Comparison of ENCODE assay signal across 21 cellular contexts in the genomic region with DNA sequence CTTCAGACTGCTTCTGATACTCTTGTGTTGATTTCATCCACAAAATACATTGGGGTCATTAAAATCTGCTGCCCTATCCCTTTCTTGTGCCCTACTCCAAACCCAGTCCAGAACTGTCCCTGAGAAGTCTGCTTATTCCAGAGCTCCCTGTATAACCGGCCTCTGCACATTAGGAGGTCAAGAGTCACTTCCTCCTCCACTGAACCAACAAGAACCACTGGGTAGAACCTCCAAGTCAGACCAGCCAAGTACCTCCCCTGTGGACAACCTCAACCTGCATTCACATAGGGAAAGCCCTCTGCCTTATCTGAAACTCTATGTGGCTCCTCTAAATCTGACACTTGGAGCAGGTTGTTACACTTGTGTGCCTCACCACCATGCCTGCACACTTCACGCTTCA. TPM values are rescaled to one million over a fixed set of nuclear protein-coding genes. Genes with fewer than 3 reads are reported as not detected.
A peak's percentile ranks its signal among the peaks of the same experiment; 100 is the strongest.
DNase-seq lines count a peak whose midpoint lies in the region; ATAC-seq and TF ChIP-seq lines count a peak whose summit lies in the region.
"Had no signal": no experiment of that assay in that cellular context is flagged by ENCODE, and none has a peak within 500 bp of the region (broad histone marks: within the 10 kb centered on the region; RNA-seq: fewer than 3 reads in every experiment).

No MANE protein-coding gene starts in this region.

- H3K9me3 Mint-ChIP-seq in MCF 10A (ENCODE audit: unreplicated experiment), result no peaks in the 10 kb centered on the region
- H3K9me3 Mint-ChIP-seq in natural killer cell, result no peaks in the 10 kb centered on the region
- H3K9me3 Mint-ChIP-seq: activated T-helper 1 cell treated with anti-CD3 and anti-CD28 coated beads, Interleukin-12 subunit alpha, Interleukin-12 subunit beta, Interleukin-2, Interleukin-4 antibody, amounts not matched to agents 30 ng/mL and 10 ng/mL and 1 ng/mL, durations not matched to agents 14 hours and 24 hours and 36 hours; brain; CD14-positive monocyte; stimulated activated memory B cell treated with anti-CD40 and anti-IgM and Interleukin-4, amounts not matched to agents 10 μg/mL and 1 μg/mL and 100 μg/mL, for 72 hours had no signal

- 95% methylated on average over 2 of the region's 2 CpGs for WGBS in mammary epithelial cell (ENCODE audit: low coverage, missing lambda C conversion rate)

- BruUV-seq in MCF 10A (replicated peaks; lab: Mats Ljungman, UMichigan) (no TSS peak), mammary epithelial cell (replicated peaks; lab: Mats Ljungman, UMichigan) (no TSS peak)

- H3K4me1 Mint-ChIP-seq in MCF 10A (ENCODE audit: insufficient read depth, unreplicated experiment) (peaks cover 29% of the 10 kb centered on the region), T-helper 17 cell (peaks cover 24% of the 10 kb centered on the region), natural killer cell (peaks cover 0 to 5% of the 10 kb centered on the region in 2 donors)
- H3K4me1 Mint-ChIP-seq: brain had no signal

- no peak overlapping the region for H3K9ac ChIP-seq in mammary epithelial cell (ENCODE audit: insufficient read depth, low read length)

- H3K36me3 ChIP-seq in mammary epithelial cell (ENCODE audit: insufficient read depth, low read length), result peaks cover 29% of the 10 kb centered on the region
- H3K36me3 ChIP-seq: colonic mucosa had no signal

- no peak overlapping the region for H2AFZ ChIP-seq in mammary epithelial cell (ENCODE audit: low read depth, low read length)

- H4K20me1 ChIP-seq in mammary epithelial cell (ENCODE audit: insufficient read depth, low read length), result no peaks in the 10 kb centered on the region

- intact Hi-C loops in MCF 10A (cut with micrococcal nuclease), result no loop called here
- intact Hi-C loops in mammary epithelial cell (cut with micrococcal nuclease), result loop anchor here (10.0 kb wide), 1 partner anchor 500 kb away; no protein-coding TSS in a partner anchor
- intact Hi-C loops in left colon (cut with DNase I, micrococcal nuclease), result no loop called here
- intact Hi-C loops in natural killer cell (cut with micrococcal nuclease), result no loop called here

- H3K27me3 Mint-ChIP-seq in MCF 10A (ENCODE audit: insufficient read depth, unreplicated experiment), result no peaks in the 10 kb centered on the region
- H3K27me3 Mint-ChIP-seq in T-helper 17 cell, result no peaks in the 10 kb centered on the region
- H3K27me3 Mint-ChIP-seq in natural killer cell (ENCODE audit: low read depth in 2 of 2), result no peaks in the 10 kb centered on the region
- H3K27me3 Mint-ChIP-seq: brain; stimulated activated memory B cell treated with anti-CD40 and anti-IgM and Interleukin-4, amounts not matched to agents 10 μg/mL and 1 μg/mL and 100 μg/mL, for 72 hours had no signal

- H3K4me3 Mint-ChIP-seq in MCF 10A (ENCODE audit: unreplicated experiment) (no peak overlapping the region), T-helper 17 cell (no peak overlapping the region), natural killer cell (no peak overlapping the region)
- H3K4me3 Mint-ChIP-seq: activated T-helper 1 cell treated with anti-CD3 and anti-CD28 coated beads, Interleukin-12 subunit alpha, Interleukin-12 subunit beta, Interleukin-2, Interleukin-4 antibody, amounts not matched to agents 30 ng/mL and 10 ng/mL and 1 ng/mL, durations not matched to agents 14 hours and 24 hours and 36 hours; brain; CD14-positive monocyte; stimulated activated memory B cell treated with anti-CD40 and anti-IgM and Interleukin-4, amounts not matched to agents 10 μg/mL and 1 μg/mL and 100 μg/mL, for 72 hours had no signal

- H3K4me2 ChIP-seq in mammary epithelial cell (ENCODE audit: insufficient read depth, low read depth, low read length), result no peak overlapping the region

- DNase-seq in MCF 10A (ENCODE audit: unreplicated experiment) (no peak), mammary epithelial cell (no peak), T-helper 17 cell (no peak), left colon (no peak), natural killer cell (no peak), GM13976 (ENCODE audit: low spot score) (no peak)
- DNase-seq: colonic mucosa; DMS 273 treated with DMSO at 0.1 percent for 48 hours; KG1; left lung; NCI-H146; NCI-H526; stimulated activated CD4-positive, alpha-beta T cell treated with anti-CD3 and anti-CD28 coated beads, Interleukin-1b, Interleukin-23, amount 100 ng/mL, for 48 hours had no signal

- H3K36me3 Mint-ChIP-seq in MCF 10A (ENCODE audit: insufficient read depth, unreplicated experiment), result peaks cover 98% of the 10 kb centered on the region
- H3K36me3 Mint-ChIP-seq in T-helper 17 cell (ENCODE audit: low read depth), result peaks cover 12% of the 10 kb centered on the region
- no peaks in the 10 kb centered on the region for H3K36me3 Mint-ChIP-seq in natural killer cell

- no peak overlapping the region for H3K4me3 ChIP-seq in mammary epithelial cell (replicated peaks in 1 of 3; ENCODE audit: insufficient read depth in 1 of 3, low read depth in 2 of 3, low read length in 3 of 3)
- H3K4me3 ChIP-seq: colonic mucosa, left lung, thoracic aorta had no signal

- in situ Hi-C loops in mammary epithelial cell (cut with MboI; ENCODE audit: low sequenced_read_pairs in 2 of 2), result no loop called here
- in situ Hi-C loops in GM13976 (cut with MboI; ENCODE audit: low sequenced_read_pairs, unreplicated experiment), result loop anchor here (10.0 kb wide), 1 partner anchor 80 kb away; the partner anchor contains the start of gene VPS4B

- TF ChIP-seq CTCF in MCF 10A (IDR thresholded peaks at IDR 0.05; ENCODE audit: unreplicated experiment) (no peak), mammary epithelial cell (conservative IDR thresholded peaks at IDR 0.05 in 1 of 2, IDR thresholded peaks at IDR 0.05 in 1 of 2; ENCODE audit: extremely low read depth in 1 of 2, insufficient read depth in 1 of 2, low read depth in 1 of 2, low read length in 2 of 2) (no peak), natural killer cell (IDR thresholded peaks at IDR 0.05) (no peak), GM13976 (IDR thresholded peaks at IDR 0.05; ENCODE audit: borderline replicate concordance, control extremely low read depth, extremely low read depth, insufficient read depth, missing control alignments) (no peak)

- peak overlapping the region; percentile 87 for H3K27ac Mint-ChIP-seq in MCF 10A (ENCODE audit: low read depth, unreplicated experiment)
- peak overlapping the region; percentile 90 for H3K27ac Mint-ChIP-seq in T-helper 17 cell
- H3K27ac Mint-ChIP-seq in natural killer cell, result peak overlapping the region in 1 of 2 donors; percentile 1
- H3K27ac Mint-ChIP-seq: activated T-helper 1 cell treated with anti-CD3 and anti-CD28 coated beads, Interleukin-12 subunit alpha, Interleukin-12 subunit beta, Interleukin-2, Interleukin-4 antibody, amounts not matched to agents 30 ng/mL and 10 ng/mL and 1 ng/mL, durations not matched to agents 14 hours and 24 hours and 36 hours; stimulated activated memory B cell treated with anti-CD40 and anti-IgM and Interleukin-4, amounts not matched to agents 10 μg/mL and 1 μg/mL and 100 μg/mL, for 72 hours had no signal

- peaks cover 34% of the 10 kb centered on the region for H3K4me1 ChIP-seq in mammary epithelial cell (ENCODE audit: insufficient read depth, low read length)
- H3K4me1 ChIP-seq: colonic mucosa, left lung had no signal

- no peaks in the 10 kb centered on the region for H3K9me3 ChIP-seq in mammary epithelial cell (replicated peaks; ENCODE audit: insufficient read depth, low read length)
- no peaks in the 10 kb centered on the region for H3K9me3 ChIP-seq in T-helper 17 cell (ENCODE audit: control insufficient read depth, low read length, poor library complexity, severe bottlenecking)
- H3K9me3 ChIP-seq: colonic mucosa, left lung, thoracic aorta had no signal

- H3K79me2 ChIP-seq in mammary epithelial cell (ENCODE audit: insufficient read depth, low read length), result peaks cover 47% of the 10 kb centered on the region

- CTCF ChIA-PET in MCF 10A (lab: Yijun Ruan, JAX), result interaction anchor here (0.9 to 1.7 kb wide), 3 partner anchors 13 to 329 kb away, joined by 3 to 8 read pairs (median 3); no protein-coding TSS in a partner anchor
- CTCF ChIA-PET in mammary epithelial cell (lab: Charles Lee; ENCODE audit: low non-redundant PET), result interaction anchor here (0.6 kb wide), 1 partner anchor 66 kb away, joined by 6 read pairs; no protein-coding TSS in a partner anchor

- POLR2A ChIA-PET in MCF 10A (lab: Yijun Ruan, JAX), result interaction anchor here (0.7 to 4.0 kb wide), 5 partner anchors 8 to 126 kb away, joined by 3 to 30 read pairs (median 9); partner anchors contain the start of gene KDSR

- H3K27ac ChIP-seq in mammary epithelial cell (ENCODE audit: insufficient read depth, low read depth, low read length) (no peak overlapping the region), temporal lobe (ENCODE audit: low read depth, low read length) (peak overlapping the region; percentile 36)
- H3K27ac ChIP-seq: colonic mucosa, left lung, thoracic aorta had no signal

- ATAC-seq in T-helper 17 cell (no peak), left colon (peak; percentile 70), natural killer cell (no peak), GM21367 (IDR thresholded peaks at IDR 0.05; ENCODE audit: unreplicated experiment) (no peak)
- ATAC-seq: activated CD4-positive, CD25-positive, alpha-beta regulatory T cell treated with anti-CD3 and anti-CD28 coated beads, Interleukin-2, amount 50 U/mL, for 24 hours; left lung; stimulated activated memory B cell treated with anti-CD40 and anti-IgM and Interleukin-4, amounts not matched to agents 10 μg/mL and 1 μg/mL and 100 μg/mL, for 72 hours had no signal

- H3K27me3 ChIP-seq in mammary epithelial cell (ENCODE audit: insufficient read depth, low read length), result no peaks in the 10 kb centered on the region
- H3K27me3 ChIP-seq: colonic mucosa, left lung had no signal

- dilution Hi-C loops in mammary epithelial cell (cut with HindIII; ENCODE audit: low sequenced_read_pairs), result no loop called here

RNA-seq across cellular contexts. Expression of gene KDSR, which starts 22.1 kb away (rescaled TPM):
- total RNA-seq in MCF 10A (2022) (97.4 and 108 TPM in 2 replicates), mammary epithelial cell (100 to 1,000 TPM in 1 of 2 donors, 10 to 100 TPM in 1; 65.7 to 101 TPM), T-helper 17 cell (10 to 100 TPM; 55.2 to 71.2 TPM), left colon (10 to 100 TPM; 32.6 to 42.8 TPM), temporal lobe (13.3 TPM), natural killer cell (10 to 100 TPM; 11.1 to 15.1 (median 11.6) TPM)
- 61.5 TPM for polyA plus RNA-seq in mammary epithelial cell
- 126 TPM for polyA minus RNA-seq in mammary epithelial cell

RNA-seq across cellular contexts. Expression of gene BCL2, which starts 25.3 kb away (rescaled TPM):
- total RNA-seq in MCF 10A (2022) (3.0 and 5.7 TPM in 2 replicates), mammary epithelial cell (1 to 10 TPM in 1 of 2 donors, under 1 TPM in 1; 0.83 to 1.6 TPM), T-helper 17 cell (100 to 1,000 TPM; 134 to 136 TPM), left colon (10 to 100 TPM; 16.6 to 19.3 TPM), temporal lobe (17.7 TPM), natural killer cell (10 to 100 TPM; 28.2 to 64.2 (median 33.4) TPM)
- polyA plus RNA-seq in mammary epithelial cell, result 0.37 TPM
- 0.67 TPM for polyA minus RNA-seq in mammary epithelial cell
